In genomic region chr14:68794130-68794855, GRCh38 we compare ENCODE assay signal across 8 cellular contexts. TPM values are rescaled to one million over a fixed set of nuclear protein-coding genes. Genes with fewer than 3 reads are reported as not detected.
DNase-seq lines count a peak whose midpoint lies in the region; ATAC-seq and TF ChIP-seq lines count a peak whose summit lies in the region.

No MANE protein-coding gene starts in this region.

- H2AFZ ChIP-seq in Karpas-422 (ENCODE audit: low read length): peak overlapping the region; percentile 80

- H3K4me3 ChIP-seq in DOHH2 (ENCODE audit: low read length) (peak overlapping the region; percentile 86), Karpas-422 (ENCODE audit: low read length) (peak overlapping the region; percentile 86), lower lobe of right lung (peak overlapping the region; percentile 86)

- peaks cover 14% of the 10 kb centered on the region; the same call in 1 of the 2 replicates for H4K20me1 ChIP-seq in DOHH2 (ENCODE audit: control insufficient read depth, insufficient read depth, low read depth, low read length)
- peaks cover 34% of the 10 kb centered on the region for H4K20me1 ChIP-seq in Karpas-422 (ENCODE audit: insufficient read depth, low read depth, low read length)

- peak; percentile 66 to 72 for ATAC-seq in lower lobe of right lung
- no peak for ATAC-seq in HG02884 (IDR thresholded peaks at IDR 0.05; ENCODE audit: unreplicated experiment)
- ATAC-seq in GM18517 (IDR thresholded peaks at IDR 0.05; ENCODE audit: unreplicated experiment): no peak

- H3K4me1 ChIP-seq in DOHH2 (ENCODE audit: control insufficient read depth, low read length): peaks cover 57% of the 10 kb centered on the region
- peaks cover 67% of the 10 kb centered on the region for H3K4me1 ChIP-seq in Karpas-422 (ENCODE audit: low read length)
- H3K4me1 ChIP-seq in lower lobe of right lung: peaks cover 23% of the 10 kb centered on the region

- H3K27me3 ChIP-seq in DOHH2 (ENCODE audit: control insufficient read depth, low read length) (no peaks in the 10 kb centered on the region), Karpas-422 (ENCODE audit: low read length) (no peaks in the 10 kb centered on the region), lower lobe of right lung (ENCODE audit: low read depth) (no peaks in the 10 kb centered on the region)

- peaks cover 6% of the 10 kb centered on the region; the same call in 1 of the 2 replicates for H3K9me3 ChIP-seq in DOHH2 (ENCODE audit: control insufficient read depth, insufficient read depth, low read length)
- no peaks in the 10 kb centered on the region for H3K9me3 ChIP-seq in Karpas-422 (ENCODE audit: low read length)
- H3K9me3 ChIP-seq in lower lobe of right lung: no peaks in the 10 kb centered on the region

- TF ChIP-seq CTCF in DOHH2 (IDR thresholded peaks at IDR 0.05; ENCODE audit: low read depth, low read length, poor library complexity, severe bottlenecking): no peak
- no peak for TF ChIP-seq CTCF in lower lobe of right lung (IDR thresholded peaks at IDR 0.05)

- intact Hi-C loops in lower lobe of right lung (cut with DNase I): loop anchor here (10.0 kb wide), 1 partner anchor 549 kb away; no protein-coding TSS in a partner anchor

- H3K9ac ChIP-seq in Karpas-422 (ENCODE audit: low read length): peak overlapping the region; percentile 89

- H3K27ac ChIP-seq in DOHH2 (ENCODE audit: low read depth, low read length) (peak overlapping the region; percentile 99), Karpas-422 (ENCODE audit: low read length) (peak overlapping the region; percentile 95), lower lobe of right lung (peak overlapping the region; percentile 100)

- DNase-seq in Karpas-422 (peak; percentile 89), dermis blood vessel endothelial cell (peak; percentile 91), lower lobe of right lung (peak; percentile 94)
- DNase-seq in activated CD4-positive, alpha-beta T cell treated with anti-CD3 and anti-CD28 coated beads, Interleukin-2, amount 50 U/mL, for 1 hour: peak; percentile 82
- peak; percentile 77 for DNase-seq in stimulated activated CD8-positive, alpha-beta memory T cell treated with anti-CD3 and anti-CD28 coated beads, Interleukin-12 subunit alpha, Interleukin-12 subunit beta, amount 100 ng/mL, for 1 hour (ENCODE audit: low read depth)

- H3K79me2 ChIP-seq in DOHH2 (ENCODE audit: control insufficient read depth, low read length) (peaks cover 67% of the 10 kb centered on the region), Karpas-422 (ENCODE audit: low read length) (peaks cover 36% of the 10 kb centered on the region)

- H3K9me2 ChIP-seq in DOHH2 (replicated peaks; ENCODE audit: control insufficient read depth, low read length) (no peaks in the 10 kb centered on the region), Karpas-422 (replicated peaks; ENCODE audit: insufficient read depth, low read length) (no peaks in the 10 kb centered on the region)

- peaks cover 64% of the 10 kb centered on the region for H3F3A ChIP-seq in DOHH2 (ENCODE audit: control insufficient read depth, insufficient read depth)

- peaks cover 54% of the 10 kb centered on the region for H3K36me3 ChIP-seq in DOHH2 (ENCODE audit: control insufficient read depth, low read length)
- H3K36me3 ChIP-seq in Karpas-422 (ENCODE audit: insufficient read depth, low read length): peaks cover 13% of the 10 kb centered on the region
- H3K36me3 ChIP-seq in lower lobe of right lung: peaks cover 20% of the 10 kb centered on the region

- H3K4me2 ChIP-seq in DOHH2 (ENCODE audit: low read length) (peak overlapping the region; percentile 84), Karpas-422 (ENCODE audit: low read depth, low read length, poor library complexity, severe bottlenecking) (peak overlapping the region; percentile 98)

RNA-seq across cellular contexts. Expression of gene ZFP36L1, which starts 1.4 kb away (rescaled TPM):
- 76.8 and 118 TPM in 2 replicates for total RNA-seq in Karpas-422 (2014; rRNA removed; shearing (Covaris generic); ENCODE audit: low replicate concordance)
- total RNA-seq in dermis blood vessel endothelial cell: 72.2 and 94.7 TPM in 2 replicates
- 199 TPM for total RNA-seq in lower lobe of right lung

Comparison
In these comparisons a context has a peak if more than half of its experiments do, and no peak if none do; other contexts are left out.
1. ATAC-seq: peak in lower lobe of right lung (2 of 2); none in HG02884 (single experiment) and GM18517 (single experiment).
2. Peak in every context shown above with its lines, with median percentiles within 50 percentile points of each other: H3K27ac ChIP-seq, H3K4me3 ChIP-seq and DNase-seq.